1 cellular context compared by ENCODE assay signal in the genomic region with DNA sequence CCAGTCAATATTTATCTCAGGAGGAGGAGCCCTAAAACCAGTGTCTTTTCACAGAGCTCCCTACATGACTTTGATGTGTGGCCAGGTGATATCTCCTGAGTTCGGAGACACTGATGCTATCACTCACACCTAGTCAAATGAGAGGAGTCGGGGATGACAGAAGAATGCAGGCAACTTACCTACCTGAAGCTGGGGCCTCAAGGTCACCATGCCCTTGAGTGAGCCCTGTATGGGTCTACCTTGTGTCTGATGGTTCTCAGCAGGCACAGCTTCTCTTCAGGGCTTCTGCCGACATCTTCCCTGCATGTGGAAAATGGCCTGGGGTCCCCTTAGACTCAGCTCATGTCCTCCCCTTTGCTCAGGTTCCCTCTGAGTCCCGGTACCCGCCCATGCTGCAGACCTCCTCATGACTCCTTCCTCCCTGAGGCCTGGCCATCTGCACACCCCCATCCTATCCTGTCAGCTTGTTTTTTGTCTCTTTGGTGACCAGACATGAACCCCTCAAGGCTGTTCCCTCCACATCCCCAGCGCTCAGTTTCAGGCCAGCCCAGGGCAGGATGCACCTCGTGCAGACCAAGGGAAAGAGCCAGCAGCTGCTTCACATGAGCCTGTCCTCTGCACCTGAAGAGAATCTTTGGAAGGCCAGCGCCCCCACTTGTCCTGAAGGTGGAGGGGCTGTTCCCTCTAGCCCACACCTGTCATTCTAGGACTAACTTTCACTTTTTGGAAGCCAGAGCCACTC.
TF ChIP-seq lines count a peak whose summit lies in the region.

No MANE protein-coding gene starts in this region.

TF ChIP-seq in WTC11, 78 proteins besides CTCF, POLR2A, EP300 and RAD21 (continued from another document):
- TF ChIP-seq RORB (CRISPR knock-in tag; IDR thresholded peaks at IDR 0.05) (no peak), USF1 (CRISPR knock-in tag; IDR thresholded peaks at IDR 0.05) (no peak), ZNF281 (CRISPR knock-in tag; IDR thresholded peaks at IDR 0.05) (no peak), TP53 (CRISPR knock-in tag; IDR thresholded peaks at IDR 0.05) (no peak), NR2C2 (CRISPR knock-in tag; IDR thresholded peaks at IDR 0.05) (no peak), E2F1 (CRISPR knock-in tag; IDR thresholded peaks at IDR 0.05) (no peak)
- TF ChIP-seq, protein P1, sequence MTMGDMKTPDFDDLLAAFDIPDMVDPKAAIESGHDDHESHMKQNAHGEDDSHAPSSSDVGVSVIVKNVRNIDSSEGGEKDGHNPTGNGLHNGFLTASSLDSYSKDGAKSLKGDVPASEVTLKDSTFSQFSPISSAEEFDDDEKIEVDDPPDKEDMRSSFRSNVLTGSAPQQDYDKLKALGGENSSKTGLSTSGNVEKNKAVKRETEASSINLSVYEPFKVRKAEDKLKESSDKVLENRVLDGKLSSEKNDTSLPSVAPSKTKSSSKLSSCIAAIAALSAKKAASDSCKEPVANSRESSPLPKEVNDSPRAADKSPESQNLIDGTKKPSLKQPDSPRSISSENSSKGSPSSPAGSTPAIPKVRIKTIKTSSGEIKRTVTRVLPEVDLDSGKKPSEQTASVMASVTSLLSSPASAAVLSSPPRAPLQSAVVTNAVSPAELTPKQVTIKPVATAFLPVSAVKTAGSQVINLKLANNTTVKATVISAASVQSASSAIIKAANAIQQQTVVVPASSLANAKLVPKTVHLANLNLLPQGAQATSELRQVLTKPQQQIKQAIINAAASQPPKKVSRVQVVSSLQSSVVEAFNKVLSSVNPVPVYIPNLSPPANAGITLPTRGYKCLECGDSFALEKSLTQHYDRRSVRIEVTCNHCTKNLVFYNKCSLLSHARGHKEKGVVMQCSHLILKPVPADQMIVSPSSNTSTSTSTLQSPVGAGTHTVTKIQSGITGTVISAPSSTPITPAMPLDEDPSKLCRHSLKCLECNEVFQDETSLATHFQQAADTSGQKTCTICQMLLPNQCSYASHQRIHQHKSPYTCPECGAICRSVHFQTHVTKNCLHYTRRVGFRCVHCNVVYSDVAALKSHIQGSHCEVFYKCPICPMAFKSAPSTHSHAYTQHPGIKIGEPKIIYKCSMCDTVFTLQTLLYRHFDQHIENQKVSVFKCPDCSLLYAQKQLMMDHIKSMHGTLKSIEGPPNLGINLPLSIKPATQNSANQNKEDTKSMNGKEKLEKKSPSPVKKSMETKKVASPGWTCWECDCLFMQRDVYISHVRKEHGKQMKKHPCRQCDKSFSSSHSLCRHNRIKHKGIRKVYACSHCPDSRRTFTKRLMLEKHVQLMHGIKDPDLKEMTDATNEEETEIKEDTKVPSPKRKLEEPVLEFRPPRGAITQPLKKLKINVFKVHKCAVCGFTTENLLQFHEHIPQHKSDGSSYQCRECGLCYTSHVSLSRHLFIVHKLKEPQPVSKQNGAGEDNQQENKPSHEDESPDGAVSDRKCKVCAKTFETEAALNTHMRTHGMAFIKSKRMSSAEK (CRISPR knock-in tag; IDR thresholded peaks at IDR 0.05; ENCODE audit: borderline replicate concordance), result no peak
